32 cellular contexts compared by ENCODE assay signal in the genomic region with DNA sequence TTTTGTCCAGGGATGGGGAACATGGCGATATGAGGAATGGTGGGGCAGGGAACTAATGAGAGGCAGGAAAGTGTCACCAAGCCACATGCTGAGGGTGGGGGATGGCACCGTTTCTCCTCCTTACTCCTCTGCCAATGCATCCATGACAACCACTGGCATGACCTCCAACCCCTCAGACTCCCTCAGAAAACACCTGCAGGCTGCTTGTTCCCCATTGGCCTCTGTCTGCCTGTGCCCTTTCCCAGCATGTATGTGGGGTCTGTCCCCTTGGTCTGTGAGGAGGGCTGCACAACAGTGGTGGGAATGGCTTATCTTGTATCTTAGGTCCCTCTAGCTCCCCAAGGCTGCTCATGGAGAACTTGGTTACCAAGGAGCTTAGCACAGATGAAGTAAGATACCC.
"Had no signal": no experiment of that assay in that cellular context is flagged by ENCODE, and none has a peak within 500 bp of the region (broad histone marks: within the 10 kb centered on the region; RNA-seq: fewer than 3 reads in every experiment).

No MANE protein-coding gene starts in this region.

- H3K27ac Mint-ChIP-seq: activated B cell treated with CpG ODN at 0.5 μM for 24 hours; activated CD8-positive, alpha-beta T cell treated with anti-CD3 and anti-CD28 coated beads for 36 hours; activated naive CD8-positive, alpha-beta T cell; activated T-helper 17 cell treated with anti-CD3 and anti-CD28 coated beads, Interleukin-2, amount 50 U/mL, for 72 hours; dendritic cell treated with granulocyte-macrophage colony-stimulating factor and Interleukin-4, amounts not matched to agents 40 ng/mL and 50 ng/mL, for 4 days; effector memory CD8-positive, alpha-beta T cell; T-helper 17 cell; T-helper 2 cell treated with Interferon-gamma antibody and Interleukin-4, amounts not matched to agents 5 μg/mL and 100 μg/mL, for 36 hours had no signal

- H3K4me1 ChIP-seq: gastroesophageal sphincter had no signal

- H3K4me3 Mint-ChIP-seq: activated B cell treated with CpG ODN at 0.5 μM for 24 hours; activated CD8-positive, alpha-beta T cell treated with anti-CD3 and anti-CD28 coated beads for 36 hours; activated naive CD8-positive, alpha-beta T cell; activated T-cell treated with anti-CD3 and anti-CD28 coated beads, Interleukin-2, amount 50 U/mL, for 4 hours; activated T-helper 17 cell treated with anti-CD3 and anti-CD28 coated beads, Interleukin-2, amount 50 U/mL, for 72 hours; central memory CD8-positive, alpha-beta T cell; dendritic cell treated with granulocyte-macrophage colony-stimulating factor and Interleukin-4, amounts not matched to agents 40 ng/mL and 50 ng/mL, for 4 days; effector memory CD8-positive, alpha-beta T cell; T-helper 17 cell; T-helper 2 cell treated with Interferon-gamma antibody and Interleukin-4, amounts not matched to agents 5 μg/mL and 100 μg/mL, for 36 hours had no signal

- H3K4me1 Mint-ChIP-seq: activated B cell treated with CpG ODN at 0.5 μM for 24 hours; activated T-helper 17 cell treated with anti-CD3 and anti-CD28 coated beads, Interleukin-2, amount 50 U/mL, for 72 hours; central memory CD8-positive, alpha-beta T cell; T-helper 17 cell had no signal

- H3K36me3 Mint-ChIP-seq: activated naive CD8-positive, alpha-beta T cell had no signal

- ATAC-seq: activated CD4-positive, CD25-positive, alpha-beta regulatory T cell treated with anti-CD3 and anti-CD28 coated beads, Interleukin-2, amount 50 U/mL, for 24 hours; activated CD8-positive, alpha-beta T cell treated with anti-CD3 and anti-CD28 coated beads for 36 hours; activated T-cell treated with anti-CD3 and anti-CD28 coated beads, Interleukin-2, amount 50 U/mL, for 4 hours; activated T-helper 17 cell treated with anti-CD3 and anti-CD28 coated beads, Interleukin-2, amount 50 U/mL, for 72 hours; effector memory CD8-positive, alpha-beta T cell; gastroesophageal sphincter; T-helper 17 cell had no signal

- H3K36me3 ChIP-seq: brain microvascular endothelial cell, esophagus squamous epithelium, gastroesophageal sphincter, WERI-Rb-1 had no signal

- H3K27me3 Mint-ChIP-seq: dendritic cell treated with granulocyte-macrophage colony-stimulating factor and Interleukin-4, amounts not matched to agents 40 ng/mL and 50 ng/mL, for 4 days had no signal

- H3K4me3 ChIP-seq: coronary artery, dorsolateral prefrontal cortex, esophagus squamous epithelium, gastroesophageal sphincter had no signal

- H3K27me3 ChIP-seq: brain microvascular endothelial cell had no signal

- H3K9me3 Mint-ChIP-seq: activated B cell treated with CpG ODN at 0.5 μM for 24 hours; activated CD8-positive, alpha-beta T cell treated with anti-CD3 and anti-CD28 coated beads for 36 hours; activated T-cell treated with anti-CD3 and anti-CD28 coated beads, Interleukin-2, amount 50 U/mL, for 4 hours; activated T-helper 17 cell treated with anti-CD3 and anti-CD28 coated beads, Interleukin-2, amount 50 U/mL, for 72 hours; central memory CD8-positive, alpha-beta T cell; dendritic cell treated with granulocyte-macrophage colony-stimulating factor and Interleukin-4, amounts not matched to agents 40 ng/mL and 50 ng/mL, for 4 days; effector memory CD8-positive, alpha-beta T cell; T-helper 2 cell treated with Interferon-gamma antibody and Interleukin-4, amounts not matched to agents 5 μg/mL and 100 μg/mL, for 36 hours had no signal

- H3K9me3 ChIP-seq: esophagus squamous epithelium, gastroesophageal sphincter had no signal

- DNase-seq: activated B cell treated with CpG ODN at 0.5 μM for 24 hours; activated CD4-positive, alpha-beta T cell treated with anti-CD3 and anti-CD28 coated beads for 48 hours; activated CD4-positive, alpha-beta T cell treated with anti-CD3 and anti-CD28 coated beads, Interleukin-2, amount 50 U/mL, for 1 hour; activated CD4-positive, alpha-beta T cell treated with anti-CD3 and anti-CD28 coated beads, Interleukin-2, amount 50 U/mL, for 48 hours; activated CD8-positive, alpha-beta memory T cell treated with anti-CD3 and anti-CD28 coated beads for 24 hours; activated CD8-positive, alpha-beta T cell treated with anti-CD3 and anti-CD28 coated beads for 36 hours; activated effector memory CD4-positive, alpha-beta T cell treated with Interleukin-2 at 50 U/mL for 16 hours; activated gamma-delta T cell treated with Interleukin-2 at 50 U/mL for 16 hours; activated naive CD4-positive, alpha-beta T cell treated with anti-CD3 and anti-CD28 coated beads, Interleukin-2, amount 50 U/mL, for 16 hours; activated naive CD4-positive, alpha-beta T cell treated with Interleukin-2 at 50 U/mL for 16 hours; activated T-cell treated with anti-CD3 and anti-CD28 coated beads, Interleukin-2, amount 50 U/mL, for 4 hours; amniotic stem cell; anterior cingulate cortex; brain microvascular endothelial cell; dorsolateral prefrontal cortex; effector CD4-positive, alpha-beta T cell; effector memory CD8-positive, alpha-beta T cell; esophagus squamous epithelium; foreskin melanocyte; T-helper 1 cell; T-helper 17 cell; T1000; WERI-Rb-1 had no signal

- H3K27ac ChIP-seq: brain microvascular endothelial cell, coronary artery, dorsolateral prefrontal cortex, epithelial cell of prostate, esophagus squamous epithelium, gastroesophageal sphincter, WERI-Rb-1 had no signal
